8 cellular contexts compared by ENCODE assay signal in the genomic region with DNA sequence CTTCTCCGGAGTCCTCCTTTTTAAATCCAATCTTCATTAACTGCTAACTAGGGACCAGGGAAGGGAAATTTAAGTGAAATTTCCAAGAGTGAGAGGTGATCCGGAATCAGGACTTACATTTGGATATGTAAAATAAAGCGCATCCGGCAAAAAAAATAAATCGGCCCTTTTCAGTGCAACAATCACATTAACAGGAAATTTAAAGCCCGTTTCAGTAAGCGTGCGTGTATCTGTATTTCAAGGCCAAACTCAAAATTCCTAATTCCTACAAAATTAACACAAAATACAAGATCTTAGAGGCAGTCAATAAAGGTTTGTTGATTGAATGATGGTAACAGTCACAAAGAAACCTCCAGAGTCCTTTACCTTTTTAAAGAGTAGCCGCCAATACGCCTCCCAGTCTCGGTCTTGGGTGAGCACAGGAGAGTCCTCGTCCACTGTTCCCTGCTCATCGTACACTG. TPM values are rescaled to one million over a fixed set of nuclear protein-coding genes. Genes with fewer than 3 reads are reported as not detected.
A peak's percentile ranks its signal among the peaks of the same experiment; 100 is the strongest.
DNase-seq lines count a peak whose midpoint lies in the region; ATAC-seq and TF ChIP-seq lines count a peak whose summit lies in the region.

No MANE protein-coding gene starts in this region.

- no peak for DNase-seq in AG04449 (ENCODE audit: low read depth, low spot score)
- peak in 1 of 2 donors; percentile 23 for DNase-seq in cardiac fibroblast (ENCODE audit: low read depth in 2 of 2)
- DNase-seq in mucosa of descending colon = no peak
- DNase-seq in stimulated activated CD4-positive, alpha-beta T cell treated with anti-CD3 and anti-CD28 coated beads, Interleukin-15, amount 100 ng/mL, for 24 hours = no peak
- no peak for DNase-seq in NK-92 (lab: John Stamatoyannopoulos, UW; ENCODE audit: unreplicated experiment)
- no peak for DNase-seq in epidermal melanocyte (ENCODE audit: insufficient read length, low spot score)
- no peak for DNase-seq in NCI-H2029 (lab: John Stamatoyannopoulos, UW)

- TF ChIP-seq CTCF in AG04449 (IDR thresholded peaks at IDR 0.05; ENCODE audit: insufficient read depth, low read length, missing control alignments) (no peak), cardiac fibroblast (IDR thresholded peaks at IDR 0.05; ENCODE audit: low read depth, low read length) (no peak), mucosa of descending colon (IDR thresholded peaks at IDR 0.05) (no peak)

- H3K9me3 ChIP-seq in mucosa of descending colon = no peaks in the 10 kb centered on the region

- peak; percentile 15 for ATAC-seq in HG03571 (IDR thresholded peaks at IDR 0.05; ENCODE audit: unreplicated experiment)
- ATAC-seq in mucosa of descending colon = no peak

- peaks cover 15% of the 10 kb centered on the region for H3K4me1 ChIP-seq in mucosa of descending colon (ENCODE audit: low read depth)

- CTCF ChIA-PET in AG04449 (lab: Yijun Ruan, JAX) = no interaction called here

- intact Hi-C loops in mucosa of descending colon (cut with DNase I, micrococcal nuclease) = no loop called here

- H3K36me3 ChIP-seq in mucosa of descending colon (ENCODE audit: low read depth) = peaks cover 5% of the 10 kb centered on the region

- POLR2A ChIA-PET in AG04449 (lab: Yijun Ruan, JAX) = interaction anchor here (0.7 to 1.9 kb wide), 8 partner anchors 8 to 433 kb away, joined by 3 to 8 read pairs (median 4); partner anchors contain the start of genes CFAP70, ECD and FAM149B1

- H3K4me3 ChIP-seq in AG04449 (ENCODE audit: low read depth, low read length) (peak overlapping the region; percentile 92), cardiac fibroblast (replicated peaks in 1 of 2; ENCODE audit: low read depth in 2 of 2, low read length in 2 of 2) (peak overlapping the region; percentile 75 to 93), mucosa of descending colon (peak overlapping the region; percentile 61)

RNA-seq across cellular contexts. Expression of gene DNAJC9, which starts 0.7 kb away (rescaled TPM):
- total RNA-seq in mucosa of descending colon = 10 to 100 TPM; 12.7 to 18.2 (median 15.3) TPM

RNA-seq across cellular contexts. Expression of gene MRPS16, which starts 6.1 kb away (rescaled TPM):
- 100 to 1,000 TPM in 1 of 3 donors, 10 to 100 TPM in 2; 76.7 to 108 (median 88.9) TPM for total RNA-seq in mucosa of descending colon
